Comparison of ENCODE assay signal across 7 cellular contexts in the genomic region with DNA sequence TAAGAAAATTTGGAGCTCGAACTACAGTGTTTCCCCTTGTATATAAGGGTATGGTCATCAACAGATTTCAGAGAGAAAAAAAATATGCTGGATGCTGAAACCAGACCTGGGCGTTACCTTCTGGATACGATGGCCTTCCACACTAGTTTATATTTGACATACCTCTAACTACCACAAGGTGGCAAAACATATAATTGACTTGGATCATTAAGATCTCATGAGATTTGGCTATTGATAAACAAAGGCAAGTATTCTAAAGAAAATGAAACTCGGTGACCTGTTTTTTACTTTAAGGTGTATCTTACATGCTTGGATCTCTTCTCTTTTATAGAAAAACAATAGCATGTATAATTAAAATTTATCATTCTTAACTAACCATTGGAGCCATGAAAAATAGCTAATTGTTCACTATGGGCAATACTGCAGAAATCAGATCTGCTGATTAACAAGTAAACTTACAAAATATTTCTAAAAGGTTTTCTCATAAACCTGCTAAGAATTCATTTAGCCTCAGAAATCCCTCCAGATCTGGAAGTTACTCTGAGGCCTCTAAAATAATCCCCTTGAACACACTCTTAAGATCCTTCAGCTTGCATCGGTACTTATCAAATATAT.
DNase-seq lines count a peak whose midpoint lies in the region; ATAC-seq and TF ChIP-seq lines count a peak whose summit lies in the region.

No MANE protein-coding gene starts in this region.

- no peaks in the 10 kb centered on the region for H3F3A ChIP-seq in GM23338 (replicated peaks; ENCODE audit: low read depth)
- no peaks in the 10 kb centered on the region for H3F3A ChIP-seq in PC-9 (ENCODE audit: insufficient read depth, low read depth)

- DNase-seq in GM23338 (ENCODE audit: low spot score) (peak; percentile 60), PC-9 (no peak), mesendoderm (peak; percentile 46)
- DNase-seq in activated naive CD4-positive, alpha-beta T cell treated with anti-CD3 and anti-CD28 coated beads for 36 hours: no peak
- no peak for DNase-seq in activated CD8-positive, alpha-beta memory T cell treated with anti-CD3 and anti-CD28 coated beads, Interleukin-2, amount 50 U/mL, for 4 hours
- no peak for DNase-seq in activated naive CD4-positive, alpha-beta T cell treated with anti-CD3 and anti-CD28 coated beads, Interleukin-2, amount 50 U/mL, for 16 hours

- H4K20me1 ChIP-seq in GM23338 (replicated peaks; ENCODE audit: insufficient read depth) (no peaks in the 10 kb centered on the region), PC-9 (ENCODE audit: insufficient read depth) (no peaks in the 10 kb centered on the region)

- H3K36me3 ChIP-seq in GM23338 (ENCODE audit: insufficient read depth) (no peaks in the 10 kb centered on the region), PC-9 (ENCODE audit: low read depth) (no peaks in the 10 kb centered on the region), mesendoderm (ENCODE audit: control insufficient read depth, insufficient read depth, low read length) (no peaks in the 10 kb centered on the region)

- H3K79me2 ChIP-seq in GM23338 (replicated peaks; ENCODE audit: insufficient read depth) (no peaks in the 10 kb centered on the region), PC-9 (ENCODE audit: low read depth) (no peaks in the 10 kb centered on the region), mesendoderm (ENCODE audit: control insufficient read depth, insufficient read depth, low read length) (no peaks in the 10 kb centered on the region)

- H3K4me1 ChIP-seq in GM23338 (ENCODE audit: insufficient read depth): no peaks in the 10 kb centered on the region
- no peaks in the 10 kb centered on the region for H3K4me1 ChIP-seq in PC-9 (replicated peaks; ENCODE audit: insufficient read depth)
- H3K4me1 ChIP-seq in mesendoderm (ENCODE audit: control insufficient read depth, low read depth, low read length): no peaks in the 10 kb centered on the region

- no peak overlapping the region for H4K5ac ChIP-seq in mesendoderm (ENCODE audit: low read length)

- no peak overlapping the region for H3K4me2 ChIP-seq in GM23338
- H3K4me2 ChIP-seq in PC-9: no peak overlapping the region
- no peak overlapping the region for H3K4me2 ChIP-seq in mesendoderm (ENCODE audit: low read length)

- H3K79me1 ChIP-seq in mesendoderm (ENCODE audit: low read length): no peaks in the 10 kb centered on the region

- CTCF ChIA-PET in PC-9 (lab: Charles Lee): no interaction called here
- CTCF ChIA-PET in activated naive CD4-positive, alpha-beta T cell treated with anti-CD3 and anti-CD28 coated beads for 36 hours (lab: Charles Lee): interaction anchor here (0.7 to 2.7 kb wide), 19 partner anchors 9 to 141 kb away, joined by 3 to 29 read pairs (median 4); no protein-coding TSS in a partner anchor

- H3K27me3 ChIP-seq in GM23338 (ENCODE audit: insufficient read depth) (no peaks in the 10 kb centered on the region), PC-9 (ENCODE audit: insufficient read depth, low read depth) (no peaks in the 10 kb centered on the region), mesendoderm (ENCODE audit: insufficient read depth, low read length, poor library complexity) (no peaks in the 10 kb centered on the region)

- H3K27me3 Mint-ChIP-seq in GM23338 (ENCODE audit: insufficient read depth, low read depth, poor library complexity): no peaks in the 10 kb centered on the region
- H3K27me3 Mint-ChIP-seq in activated naive CD4-positive, alpha-beta T cell treated with anti-CD3 and anti-CD28 coated beads for 36 hours (ENCODE audit: low read depth): no peaks in the 10 kb centered on the region

- no peaks in the 10 kb centered on the region for H3K9me3 ChIP-seq in PC-9 (ENCODE audit: insufficient read depth, low read depth)

- H3K27ac ChIP-seq in GM23338 (ENCODE audit: low read depth) (no peak overlapping the region), PC-9 (no peak overlapping the region), mesendoderm (ENCODE audit: low read depth, low read length) (no peak overlapping the region)

- no peak overlapping the region for H3K56ac ChIP-seq in mesendoderm (ENCODE audit: low read length)

- H2AK5ac ChIP-seq in mesendoderm (ENCODE audit: low read length): no peak overlapping the region

- no peak overlapping the region for H3K27ac Mint-ChIP-seq in GM23338
- no peak overlapping the region for H3K27ac Mint-ChIP-seq in activated naive CD4-positive, alpha-beta T cell treated with anti-CD3 and anti-CD28 coated beads for 36 hours

- no peaks in the 10 kb centered on the region for H3K9me2 ChIP-seq in GM23338 (ENCODE audit: insufficient read depth)
- H3K9me2 ChIP-seq in PC-9 (ENCODE audit: insufficient read depth): no peaks in the 10 kb centered on the region

- WGBS in mesendoderm (ENCODE audit: extremely low coverage, insufficient coverage, low lambda C conversion rate): no CpG with 5 or more reads among the region's 5 CpGs

- TF ChIP-seq CTCF in GM23338 (conservative IDR thresholded peaks at IDR 0.05; ENCODE audit: low read depth in 2 of 2) (peak; percentile 49 to 66), PC-9 (conservative IDR thresholded peaks at IDR 0.05) (peak; percentile 72)

- H2BK120ac ChIP-seq in mesendoderm (ENCODE audit: low read depth, low read length): no peak overlapping the region

- ATAC-seq in GM18499 (IDR thresholded peaks at IDR 0.05; ENCODE audit: insufficient read depth, unreplicated experiment) (peak; percentile 79), GM23338 (peak; percentile 52)

- H3K4me1 Mint-ChIP-seq in GM23338: peaks cover 25% of the 10 kb centered on the region
- peaks cover 23% of the 10 kb centered on the region for H3K4me1 Mint-ChIP-seq in activated naive CD4-positive, alpha-beta T cell treated with anti-CD3 and anti-CD28 coated beads for 36 hours (ENCODE audit: low read depth)

- no peaks in the 10 kb centered on the region for H3K36me3 Mint-ChIP-seq in GM23338 (ENCODE audit: low read depth)
- no peaks in the 10 kb centered on the region for H3K36me3 Mint-ChIP-seq in activated naive CD4-positive, alpha-beta T cell treated with anti-CD3 and anti-CD28 coated beads for 36 hours (ENCODE audit: low read depth)

- no peak overlapping the region for H3K4me3 Mint-ChIP-seq in GM23338
- no peak overlapping the region for H3K4me3 Mint-ChIP-seq in activated naive CD4-positive, alpha-beta T cell treated with anti-CD3 and anti-CD28 coated beads for 36 hours

- no peak overlapping the region for H2BK5ac ChIP-seq in mesendoderm (ENCODE audit: low read length)

- intact Hi-C loops in PC-9 (cut with micrococcal nuclease; ENCODE audit: unreplicated experiment): loop anchor here (10.0 kb wide), 1 partner anchor 137 kb away; no protein-coding TSS in a partner anchor
- intact Hi-C loops in activated naive CD4-positive, alpha-beta T cell treated with anti-CD3 and anti-CD28 coated beads for 36 hours (cut with micrococcal nuclease): loop anchor here (1.0 kb wide), 3 partner anchors 23 to 183 kb away; no protein-coding TSS in a partner anchor

- no peak overlapping the region for H3K9ac ChIP-seq in mesendoderm (ENCODE audit: low read length)

- no peak overlapping the region for H2AFZ ChIP-seq in GM23338
- H2AFZ ChIP-seq in PC-9: no peak overlapping the region

- 0 out of 3 replicates have a peak, but pooled peaks cover 3% of the 10 kb centered on the region for H3K9me3 Mint-ChIP-seq in GM23338
- H3K9me3 Mint-ChIP-seq in activated naive CD4-positive, alpha-beta T cell treated with anti-CD3 and anti-CD28 coated beads for 36 hours: no peaks in the 10 kb centered on the region

- no TSS peak for BruUV-seq in PC-9 (replicated peaks; lab: Mats Ljungman, UMichigan)

- H3K23ac ChIP-seq in mesendoderm (ENCODE audit: low read length): no peak overlapping the region

- H3K4me3 ChIP-seq in GM23338 (no peak overlapping the region), PC-9 (no peak overlapping the region), mesendoderm (ENCODE audit: low read length) (no peak overlapping the region)

- no peak overlapping the region for H3K18ac ChIP-seq in mesendoderm (ENCODE audit: low read length)

- H4K8ac ChIP-seq in mesendoderm (ENCODE audit: low read depth, low read length): no peak overlapping the region

- POLR2A ChIA-PET in PC-9 (lab: Charles Lee; ENCODE audit: unreplicated experiment): no interaction called here

- H3K4ac ChIP-seq in mesendoderm (ENCODE audit: low read depth, low read length): no peak overlapping the region

- no peak overlapping the region for H2BK15ac ChIP-seq in mesendoderm (replicated peaks; ENCODE audit: low read depth)

TF ChIP-seq in GM23338, 12 proteins besides CTCF, POLR2A, EP300 and RAD21:
- TF ChIP-seq, protein P1, sequence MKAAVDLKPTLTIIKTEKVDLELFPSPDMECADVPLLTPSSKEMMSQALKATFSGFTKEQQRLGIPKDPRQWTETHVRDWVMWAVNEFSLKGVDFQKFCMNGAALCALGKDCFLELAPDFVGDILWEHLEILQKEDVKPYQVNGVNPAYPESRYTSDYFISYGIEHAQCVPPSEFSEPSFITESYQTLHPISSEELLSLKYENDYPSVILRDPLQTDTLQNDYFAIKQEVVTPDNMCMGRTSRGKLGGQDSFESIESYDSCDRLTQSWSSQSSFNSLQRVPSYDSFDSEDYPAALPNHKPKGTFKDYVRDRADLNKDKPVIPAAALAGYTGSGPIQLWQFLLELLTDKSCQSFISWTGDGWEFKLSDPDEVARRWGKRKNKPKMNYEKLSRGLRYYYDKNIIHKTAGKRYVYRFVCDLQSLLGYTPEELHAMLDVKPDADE (IDR thresholded peaks at IDR 0.05): no peak
- TF ChIP-seq NANOG (IDR thresholded peaks at IDR 0.05; ENCODE audit: borderline replicate concordance) (no peak), EZH2phosphoT487 (IDR thresholded peaks at IDR 0.05; ENCODE audit: unreplicated experiment) (no peak), POLR2AphosphoS5 (IDR thresholded peaks at IDR 0.05; ENCODE audit: low read depth) (no peak), ZNF114 (CRISPR knock-in tag; IDR thresholded peaks at IDR 0.05) (no peak), CREB1 (CRISPR knock-in tag; IDR thresholded peaks at IDR 0.05; ENCODE audit: low read depth) (no peak)
TF ChIP-seq in GM23338: peak in this region for 0.

Comparison
In these comparisons a context has a peak if more than half of its experiments do, and no peak if none do; other contexts are left out.
1. DNase-seq: peak in GM23338 (single experiment) and mesendoderm (single experiment); none in PC-9 (0 of 2), activated naive CD4-positive, alpha-beta T cell treated with anti-CD3 and anti-CD28 coated beads for 36 hours (single experiment), activated CD8-positive, alpha-beta memory T cell treated with anti-CD3 and anti-CD28 coated beads, Interleukin-2, amount 50 U/mL, for 4 hours (single experiment) and activated naive CD4-positive, alpha-beta T cell treated with anti-CD3 and anti-CD28 coated beads, Interleukin-2, amount 50 U/mL, for 16 hours (single experiment).